16 cellular contexts compared by ENCODE assay signal in the genomic region with DNA sequence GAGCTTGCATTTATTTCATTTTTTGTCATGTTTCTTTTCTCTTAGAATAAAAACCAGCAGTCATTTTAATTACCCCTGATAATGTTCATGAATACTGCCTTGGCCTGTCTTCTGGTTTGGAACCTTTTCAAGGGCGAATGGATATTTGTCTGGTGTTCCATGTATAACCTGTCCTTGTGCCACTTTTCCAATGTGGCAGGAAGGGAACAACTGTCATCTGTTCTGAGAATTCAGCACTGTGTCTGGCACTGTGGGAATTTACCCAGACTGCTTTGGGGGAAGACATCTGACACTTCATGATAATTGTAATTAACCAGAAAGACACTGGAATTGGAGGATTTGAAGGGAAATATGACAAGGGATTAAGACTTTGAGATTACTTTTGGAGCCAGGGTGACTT.
"Had no signal": no experiment of that assay in that cellular context is flagged by ENCODE, and none has a peak within 500 bp of the region (broad histone marks: within the 10 kb centered on the region; RNA-seq: fewer than 3 reads in every experiment).

No MANE protein-coding gene starts in this region.

- H3K4me1 Mint-ChIP-seq: naive B cell had no signal

- H3K9me3 ChIP-seq: lower lobe of right lung, sigmoid colon, stomach, thoracic aorta, transverse colon had no signal

- H3K4me3 Mint-ChIP-seq: naive B cell, nephron had no signal

- H3K27me3 ChIP-seq: sigmoid colon, stomach, transverse colon had no signal

- H3K36me3 Mint-ChIP-seq: naive B cell had no signal

- H3K4me1 ChIP-seq: lower lobe of right lung, parathyroid adenoma, sigmoid colon, transverse colon had no signal

- H3K4me3 ChIP-seq: coronary artery, lower lobe of right lung, sigmoid colon, skin epidermis, stomach, thoracic aorta, transverse colon had no signal

- H3K27ac Mint-ChIP-seq: naive B cell had no signal

- H3K9me3 Mint-ChIP-seq: naive B cell, nephron had no signal

- H3K27ac ChIP-seq: coronary artery, lower lobe of right lung, parathyroid adenoma, sigmoid colon, skin epidermis, stomach, thoracic aorta, transverse colon had no signal

- DNase-seq: effector CD4-positive, alpha-beta T cell; head of caudate nucleus; lower lobe of right lung; mesenchymal stem cell; naive B cell; occipital lobe; sigmoid colon; stimulated activated CD4-positive, alpha-beta T cell treated with anti-CD3 and anti-CD28 coated beads, Interleukin-12 subunit alpha, Interleukin-12 subunit beta, amount 100 ng/mL, for 4 hours; stimulated activated naive CD4-positive, alpha-beta T cell; stomach; transverse colon had no signal

- H3K36me3 ChIP-seq: lower lobe of right lung, sigmoid colon, stomach, thoracic aorta, transverse colon had no signal
